Comparison of ENCODE assay signal across 1 cellular context in genomic region chr1:200336111-200336845, GRCh38.
TF ChIP-seq lines count a peak whose summit lies in the region.

No MANE protein-coding gene starts in this region.

TF ChIP-seq in IMR-90, 13 proteins besides CTCF, POLR2A, EP300 and RAD21:
- TF ChIP-seq SMC3 (IDR thresholded peaks at IDR 0.05; ENCODE audit: low read depth, low read length) (no peak), BHLHE40 (IDR thresholded peaks at IDR 0.05; ENCODE audit: low read depth, low read length) (peak; percentile 6; the same call in 1 of the 2 replicates)
